In genomic region chr17:38492067-38493040, GRCh38 we compare ENCODE assay signal across 8 cellular contexts.
A peak's percentile ranks its signal among the peaks of the same experiment; 100 is the strongest.
DNase-seq lines count a peak whose midpoint lies in the region; ATAC-seq and TF ChIP-seq lines count a peak whose summit lies in the region.
"Not testable (repeated sequence)": the region's sequence is repeated elsewhere in the genome, so short reads cannot be mapped to it uniquely, and the experiment has no call there.

No MANE protein-coding gene starts in this region.

- POLR2A ChIA-PET in Panc1 (lab: Charles Lee): not testable (repeated sequence)

- TF ChIP-seq CTCF in Panc1 (IDR thresholded peaks at IDR 0.05): peak; percentile 37
- TF ChIP-seq CTCF in sigmoid colon (IDR thresholded peaks at IDR 0.05): peak in 2 of 4 experiments; percentile 50 to 52
- TF ChIP-seq CTCF in upper lobe of right lung (IDR thresholded peaks at IDR 0.05): peak; percentile 54

- TF ChIP-seq POLR2A in sigmoid colon (IDR thresholded peaks at IDR 0.05): not testable (repeated sequence)

- not testable (repeated sequence) for BruUV-seq in Panc1 (replicated peaks; lab: Mats Ljungman, UMichigan)

- not testable (repeated sequence) for TF ChIP-seq EP300 in sigmoid colon (IDR thresholded peaks at IDR 0.05)

- not testable (repeated sequence) for H3K27me3 ChIP-seq in Panc1 (ENCODE audit: control insufficient read depth, insufficient read depth, low read length); sigmoid colon; upper lobe of right lung

- not testable (repeated sequence) for H3K4me1 ChIP-seq in Panc1 (ENCODE audit: control insufficient read depth, insufficient read depth, low read length); sigmoid colon; upper lobe of right lung

- ATAC-seq in Panc1 (peak; percentile 71; the same call in 1 of the 2 replicates), upper lobe of right lung (peak; percentile 95)

- not testable (repeated sequence) for H3K27ac ChIP-seq in Panc1 (ENCODE audit: low read length); upper lobe of right lung
- H3K27ac ChIP-seq in sigmoid colon: peak overlapping the region in 3 of 4 donors; percentile 25 to 35 (median 31)

- not testable (repeated sequence) for H3K9me3 ChIP-seq in Panc1 (ENCODE audit: control insufficient read depth, insufficient read depth, low read depth, low read length); sigmoid colon; upper lobe of right lung

- not testable (repeated sequence) for H3K4me3 ChIP-seq in Panc1 (ENCODE audit: low read depth in 2 of 2, low read length in 2 of 2); sigmoid colon; upper lobe of right lung

- CTCF ChIA-PET in Panc1 (lab: Charles Lee): interaction anchor here (0.8 kb wide), 1 partner anchor 70 kb away, joined by 5 read pairs; no protein-coding TSS in a partner anchor

- not testable (repeated sequence) for H3K36me3 ChIP-seq in Panc1 (ENCODE audit: control insufficient read depth, insufficient read depth, low read length)
- H3K36me3 ChIP-seq in sigmoid colon (peaks cover 16 to 81% (median 54%) of the 10 kb centered on the region in 4 donors), upper lobe of right lung (peaks cover 39% of the 10 kb centered on the region)

- DNase-seq in GDM1 (lab: John Stamatoyannopoulos, UW): peak; percentile 79
- peak; percentile 84 for DNase-seq in NCI-H1092 (lab: John Stamatoyannopoulos, UW)
- not testable (repeated sequence) for DNase-seq in Panc1 (ENCODE audit: low read depth, low spot score)
- peak; percentile 77 to 84 for DNase-seq in activated CD8-positive, alpha-beta memory T cell treated with anti-CD3 and anti-CD28 coated beads for 1 hour (ENCODE audit: extremely low read depth in 1 of 2, low read depth in 1 of 2)
- peak; percentile 90 for DNase-seq in cerebellar cortex (ENCODE audit: low spot score)
- DNase-seq in iris pigment epithelial cell (ENCODE audit: low read depth): peak; percentile 82
- DNase-seq in sigmoid colon: peak; percentile 94
- DNase-seq in upper lobe of right lung: peak; percentile 96

- intact Hi-C loops in Panc1 (cut with micrococcal nuclease; ENCODE audit: unreplicated experiment): loop anchor here (5.0 kb wide), 1 partner anchor 175 kb away; no protein-coding TSS in a partner anchor
- intact Hi-C loops in sigmoid colon (cut with DNase I): loop anchor here (2.0 kb wide), 1 partner anchor 174 kb away; no protein-coding TSS in a partner anchor
- intact Hi-C loops in upper lobe of right lung (cut with DNase I): not testable (repeated sequence)

- in situ Hi-C loops in Panc1 (cut with HindIII; ENCODE audit: low pct_unique_long_range_greater_than_20kb, low sequenced_read_pairs): not testable (repeated sequence)

- 49 to 54% methylated on average over 14 of the region's 14 CpGs for WGBS in sigmoid colon, 2 donors
